In genomic region chr16:15682105-15682570, GRCh38 we compare ENCODE assay signal across 1 cellular context.
TF ChIP-seq lines count a peak whose summit lies in the region.

No MANE protein-coding gene starts in this region.

TF ChIP-seq in HepG2, 621 proteins besides CTCF, POLR2A, EP300 and RAD21 (continued from another document and continues in another):
- TF ChIP-seq FOXA1 (IDR thresholded peaks at IDR 0.05) (no peak), FOXA1 (CRISPR knock-in tag; IDR thresholded peaks at IDR 0.05) (peak; percentile 40; the same call in 1 of the 2 replicates), PITX1 (CRISPR knock-in tag; IDR thresholded peaks at IDR 0.05) (no peak), MBD4 (IDR thresholded peaks at IDR 0.05; ENCODE audit: borderline replicate concordance, low read length) (no peak), ZNF253 (CRISPR knock-in tag; IDR thresholded peaks at IDR 0.05; ENCODE audit: borderline replicate concordance) (no peak), SAFB2 (CRISPR knock-in tag; IDR thresholded peaks at IDR 0.05; ENCODE audit: borderline replicate concordance, low read depth) (no peak), ZBTB7B (CRISPR knock-in tag; IDR thresholded peaks at IDR 0.05) (no peak), RARG (CRISPR knock-in tag; IDR thresholded peaks at IDR 0.05; ENCODE audit: low read depth) (no peak), BRF2 (CRISPR knock-in tag; IDR thresholded peaks at IDR 0.05) (no peak), NR2C2 (CRISPR knock-in tag; IDR thresholded peaks at IDR 0.05; ENCODE audit: borderline replicate concordance) (no peak), STAT5B (CRISPR knock-in tag; IDR thresholded peaks at IDR 0.05) (no peak), CENPT (CRISPR knock-in tag; IDR thresholded peaks at IDR 0.05; ENCODE audit: low read depth) (no peak), TSC22D2 (CRISPR knock-in tag; IDR thresholded peaks at IDR 0.05; ENCODE audit: borderline replicate concordance) (no peak), ZNF124 (CRISPR knock-in tag; IDR thresholded peaks at IDR 0.05) (no peak), EHMT2 (IDR thresholded peaks at IDR 0.05; ENCODE audit: borderline replicate concordance, low read depth, low read length) (peak; percentile 42; the same call in 1 of the 2 replicates), CBX1 (IDR thresholded peaks at IDR 0.05; ENCODE audit: low read depth) (no peak), ZNF546 (CRISPR knock-in tag; conservative IDR thresholded peaks at IDR 0.05) (no peak), ZNF3 (CRISPR knock-in tag; IDR thresholded peaks at IDR 0.05) (no peak), ZNF569 (CRISPR knock-in tag; IDR thresholded peaks at IDR 0.05; ENCODE audit: borderline replicate concordance) (no peak), ZC3H13 (CRISPR knock-in tag; IDR thresholded peaks at IDR 0.05) (no peak), SMAD9 (CRISPR knock-in tag; IDR thresholded peaks at IDR 0.05) (no peak), ZNF773 (CRISPR knock-in tag; IDR thresholded peaks at IDR 0.05; ENCODE audit: borderline replicate concordance) (no peak), ZNF709 (CRISPR knock-in tag; IDR thresholded peaks at IDR 0.05) (no peak), ZNF34 (CRISPR knock-in tag; IDR thresholded peaks at IDR 0.05; ENCODE audit: borderline replicate concordance) (no peak), TCF7L2 (IDR thresholded peaks at IDR 0.05; ENCODE audit: low read depth, low read length) (no peak), NR2F6 (IDR thresholded peaks at IDR 0.05) (0 out of 2 replicates have a peak, but pooled peaks have one; percentile 13), NR2F6 (CRISPR knock-in tag; IDR thresholded peaks at IDR 0.05) (no peak), ZNF274 (CRISPR knock-in tag; IDR thresholded peaks at IDR 0.05) (no peak), IRF1 (CRISPR knock-in tag; IDR thresholded peaks at IDR 0.05; ENCODE audit: low read depth) (no peak), SIN3A (IDR thresholded peaks at IDR 0.05; ENCODE audit: borderline replicate concordance, low read depth, low read length) (no peak), E2F1 (CRISPR knock-in tag; IDR thresholded peaks at IDR 0.05) (no peak), GLI4 (CRISPR knock-in tag; IDR thresholded peaks at IDR 0.05; ENCODE audit: borderline replicate concordance) (no peak), POLR2G (IDR thresholded peaks at IDR 0.05; ENCODE audit: low read depth, low read length) (no peak), KLF16 (CRISPR knock-in tag; IDR thresholded peaks at IDR 0.05) (peak in 1 of 2 experiments; percentile 57; a peak in 2 of 4 replicates), ZNF775 (CRISPR knock-in tag; IDR thresholded peaks at IDR 0.05; ENCODE audit: borderline replicate concordance) (no peak), ZKSCAN1 (IDR thresholded peaks at IDR 0.05; ENCODE audit: low read length) (no peak), PHF21A (CRISPR knock-in tag; IDR thresholded peaks at IDR 0.05) (no peak; the same call in 1 of the 2 replicates), TGIF2 (CRISPR knock-in tag; IDR thresholded peaks at IDR 0.05) (no peak), GTF3A (CRISPR knock-in tag; conservative IDR thresholded peaks at IDR 0.05) (no peak), IRF9 (CRISPR knock-in tag; IDR thresholded peaks at IDR 0.05; ENCODE audit: borderline replicate concordance) (no peak), RORA (CRISPR knock-in tag; IDR thresholded peaks at IDR 0.05) (no peak), ZNF512 (CRISPR knock-in tag; IDR thresholded peaks at IDR 0.05) (no peak), CSRNP1 (CRISPR knock-in tag; IDR thresholded peaks at IDR 0.05) (no peak), ZNF878 (CRISPR knock-in tag; IDR thresholded peaks at IDR 0.05) (peak; percentile 34; the same call in 1 of the 2 replicates), RARA (CRISPR knock-in tag; IDR thresholded peaks at IDR 0.05) (peak; percentile 31), FOXA3 (CRISPR knock-in tag; IDR thresholded peaks at IDR 0.05) (peak; percentile 70), NFYC (CRISPR knock-in tag; IDR thresholded peaks at IDR 0.05) (no peak), ZNF710 (CRISPR knock-in tag; IDR thresholded peaks at IDR 0.05; ENCODE audit: borderline replicate concordance) (no peak), PRDM10 (CRISPR knock-in tag; IDR thresholded peaks at IDR 0.05; ENCODE audit: low read depth) (0 out of 2 replicates have a peak, but pooled peaks have one; percentile 24), ESRRA (CRISPR knock-in tag; IDR thresholded peaks at IDR 0.05; ENCODE audit: low read depth) (no peak), MAX (IDR thresholded peaks at IDR 0.05) (no peak), THAP8 (CRISPR knock-in tag; IDR thresholded peaks at IDR 0.05; ENCODE audit: borderline replicate concordance) (no peak), GPN1 (CRISPR knock-in tag; IDR thresholded peaks at IDR 0.05; ENCODE audit: borderline replicate concordance) (no peak), ZNF776 (CRISPR knock-in tag; IDR thresholded peaks at IDR 0.05) (no peak), NFKB2 (CRISPR knock-in tag; IDR thresholded peaks at IDR 0.05; ENCODE audit: borderline replicate concordance) (no peak)
